In genomic region chr5:56100429-56101176, GRCh38 we compare ENCODE assay signal across 14 cellular contexts.
DNase-seq lines count a peak whose midpoint lies in the region; ATAC-seq and TF ChIP-seq lines count a peak whose summit lies in the region.
"Had no signal": no experiment of that assay in that cellular context is flagged by ENCODE, and none has a peak within 500 bp of the region (broad histone marks: within the 10 kb centered on the region; RNA-seq: fewer than 3 reads in every experiment).

No MANE protein-coding gene starts in this region.

- H3K36me3 ChIP-seq in CD8-positive, alpha-beta T cell (ENCODE audit: insufficient read depth, low read length): no peaks in the 10 kb centered on the region
- H3K36me3 ChIP-seq in naive thymus-derived CD4-positive, alpha-beta T cell (ENCODE audit: control insufficient read depth in 2 of 3, insufficient read depth in 3 of 3, low read length in 3 of 3): no peaks in the 10 kb centered on the region
- H3K36me3 ChIP-seq: BLaER1 treated with 17β-estradiol and CSF1 and Interleukin-3, amounts not matched to agents 10 nM and 100 nM had no signal

- no peaks in the 10 kb centered on the region for H3K27me3 Mint-ChIP-seq in CD8-positive, alpha-beta T cell (ENCODE audit: low read depth)
- no peaks in the 10 kb centered on the region for H3K27me3 Mint-ChIP-seq in naive thymus-derived CD4-positive, alpha-beta T cell

- no peak overlapping the region for H3K27ac ChIP-seq in CD8-positive, alpha-beta T cell (ENCODE audit: low read depth, low read length)
- H3K27ac ChIP-seq in naive thymus-derived CD4-positive, alpha-beta T cell (ENCODE audit: low read depth, low read length): peak overlapping the region; percentile 68
- H3K27ac ChIP-seq: BLaER1 treated with 17β-estradiol and CSF1 and Interleukin-3, amounts not matched to agents 10 nM and 100 nM; foreskin keratinocyte had no signal

- intact Hi-C loops in CD8-positive, alpha-beta T cell (cut with DNase I, micrococcal nuclease): loop anchor here (5.0 kb wide), 2 partner anchors 38 to 47 kb away; no protein-coding TSS in a partner anchor
- intact Hi-C loops in naive thymus-derived CD4-positive, alpha-beta T cell (cut with micrococcal nuclease): loop anchor here (1.0 to 2.0 kb wide), 5 partner anchors 9 to 118 kb away; no protein-coding TSS in a partner anchor
- intact Hi-C loops in left colon (cut with DNase I, micrococcal nuclease): no loop called here

- H3K27me3 ChIP-seq in CD8-positive, alpha-beta T cell (ENCODE audit: insufficient read depth, low read length): no peaks in the 10 kb centered on the region
- no peaks in the 10 kb centered on the region for H3K27me3 ChIP-seq in naive thymus-derived CD4-positive, alpha-beta T cell (ENCODE audit: control insufficient read depth in 2 of 2, insufficient read depth in 2 of 2, low read length in 2 of 2)
- H3K27me3 ChIP-seq: BLaER1 treated with 17β-estradiol and CSF1 and Interleukin-3, amounts not matched to agents 10 nM and 100 nM had no signal

- H3K4me3 ChIP-seq in CD8-positive, alpha-beta T cell (ENCODE audit: low read depth, low read length): no peak overlapping the region
- H3K4me3 ChIP-seq in Jurkat, Clone E6-1 (ENCODE audit: low read length): no peak overlapping the region
- no peak overlapping the region for H3K4me3 ChIP-seq in naive thymus-derived CD4-positive, alpha-beta T cell (ENCODE audit: low read length)
- H3K4me3 ChIP-seq: BLaER1 treated with 17β-estradiol and CSF1 and Interleukin-3, amounts not matched to agents 10 nM and 100 nM had no signal

- H3K9me3 Mint-ChIP-seq in CD8-positive, alpha-beta T cell: no peaks in the 10 kb centered on the region
- H3K9me3 Mint-ChIP-seq in activated naive CD4-positive, alpha-beta T cell treated with anti-CD3 and anti-CD28 coated beads, Interleukin-2, amount 50 U/mL, for 72 hours: peaks cover 0 to 5% of the 10 kb centered on the region in 2 donors
- peaks cover 0 to 4% (median 0%) of the 10 kb centered on the region in 11 donors for H3K9me3 Mint-ChIP-seq in naive thymus-derived CD4-positive, alpha-beta T cell
- H3K9me3 Mint-ChIP-seq: HFFc6 had no signal

- peaks cover 74% of the 10 kb centered on the region for H3K4me1 ChIP-seq in CD8-positive, alpha-beta T cell (ENCODE audit: insufficient read depth, low read length)
- H3K4me1 ChIP-seq in naive thymus-derived CD4-positive, alpha-beta T cell (ENCODE audit: control insufficient read depth in 2 of 2, insufficient read depth in 2 of 2, low read length in 2 of 2): peaks cover 0 to 79% of the 10 kb centered on the region in 2 donors

- H3K9me3 ChIP-seq in CD8-positive, alpha-beta T cell (ENCODE audit: low read length): no peaks in the 10 kb centered on the region
- no peaks in the 10 kb centered on the region for H3K9me3 ChIP-seq in naive thymus-derived CD4-positive, alpha-beta T cell (ENCODE audit: control insufficient read depth in 2 of 3, low read length in 3 of 3)

- no peak for DNase-seq in CD8-positive, alpha-beta T cell
- DNase-seq in Jurkat, Clone E6-1 (ENCODE audit: low read depth, low spot score): peak; percentile 17
- DNase-seq in activated naive CD4-positive, alpha-beta T cell treated with anti-CD3 and anti-CD28 coated beads, Interleukin-2, amount 50 U/mL, for 72 hours (ENCODE audit: low spot score in 2 of 2): no peak
- peak in 7 of 9 donors; percentile 43 to 60 (median 49) for DNase-seq in naive thymus-derived CD4-positive, alpha-beta T cell
- no peak for DNase-seq in stimulated activated CD4-positive, alpha-beta T cell treated with anti-CD3 and anti-CD28 coated beads, Interleukin-15, amount 100 ng/mL, for 24 hours
- DNase-seq in activated gamma-delta T cell (lab: John Stamatoyannopoulos, UW): no peak
- no peak for DNase-seq in left colon
- DNase-seq: DMS53, HFFc6, NCI-H748 treated with DMSO at 0.1 percent for 48 hours, trophoblast cell had no signal

- POLR2A ChIA-PET in CD8-positive, alpha-beta T cell (lab: Charles Lee): interaction anchor here (0.8 to 1.3 kb wide), 3 partner anchors 10 to 109 kb away, joined by 3 read pairs; no protein-coding TSS in a partner anchor
- POLR2A ChIA-PET in naive thymus-derived CD4-positive, alpha-beta T cell (lab: Charles Lee): interaction anchor here (0.6 to 9.3 kb wide), 25 partner anchors 8 to 118 kb away, joined by 3 to 80 read pairs (median 7); partner anchors contain the start of gene IL6ST

- peak overlapping the region; percentile 44 for H3K4me3 Mint-ChIP-seq in CD8-positive, alpha-beta T cell
- peak overlapping the region; percentile 54 to 77 (median 74) for H3K4me3 Mint-ChIP-seq in naive thymus-derived CD4-positive, alpha-beta T cell
- H3K4me3 Mint-ChIP-seq: HFFc6 had no signal

- TF ChIP-seq CTCF in CD8-positive, alpha-beta T cell (IDR thresholded peaks at IDR 0.05): no peak

- no peaks in the 10 kb centered on the region for H3K36me3 Mint-ChIP-seq in CD8-positive, alpha-beta T cell
- H3K36me3 Mint-ChIP-seq in activated naive CD4-positive, alpha-beta T cell treated with anti-CD3 and anti-CD28 coated beads, Interleukin-2, amount 50 U/mL, for 72 hours: peaks cover 0 to 18% of the 10 kb centered on the region in 2 donors
- H3K36me3 Mint-ChIP-seq in naive thymus-derived CD4-positive, alpha-beta T cell: peaks cover 0 to 31% (median 10%) of the 10 kb centered on the region in 5 donors

- peak overlapping the region; percentile 90 for H3K27ac Mint-ChIP-seq in CD8-positive, alpha-beta T cell
- H3K27ac Mint-ChIP-seq in activated naive CD4-positive, alpha-beta T cell treated with anti-CD3 and anti-CD28 coated beads, Interleukin-2, amount 50 U/mL, for 72 hours: peak overlapping the region; percentile 69 to 86
- peak overlapping the region; percentile 85 to 100 (median 91) for H3K27ac Mint-ChIP-seq in naive thymus-derived CD4-positive, alpha-beta T cell
- H3K27ac Mint-ChIP-seq: HFFc6 had no signal

- H3K4me1 Mint-ChIP-seq in CD8-positive, alpha-beta T cell (ENCODE audit: low read depth): peaks cover 67% of the 10 kb centered on the region
- peaks cover 47 to 99% (median 88%) of the 10 kb centered on the region in 7 donors for H3K4me1 Mint-ChIP-seq in naive thymus-derived CD4-positive, alpha-beta T cell

- CTCF ChIA-PET in CD8-positive, alpha-beta T cell (lab: Charles Lee): interaction anchor here (0.7 to 2.4 kb wide), 4 partner anchors 24 to 118 kb away, joined by 3 to 9 read pairs (median 4); no protein-coding TSS in a partner anchor
- CTCF ChIA-PET in naive thymus-derived CD4-positive, alpha-beta T cell (lab: Charles Lee): interaction anchor here (0.6 to 4.8 kb wide), 10 partner anchors 11 to 213 kb away, joined by 3 to 23 read pairs (median 4); no protein-coding TSS in a partner anchor

- peak; percentile 17 for ATAC-seq in CD8-positive, alpha-beta T cell
- peak; percentile 26 to 54 for ATAC-seq in activated naive CD4-positive, alpha-beta T cell treated with anti-CD3 and anti-CD28 coated beads, Interleukin-2, amount 50 U/mL, for 72 hours
- peak; percentile 72 for ATAC-seq in naive thymus-derived CD4-positive, alpha-beta T cell
- ATAC-seq in left colon: no peak
- ATAC-seq: foreskin keratinocyte, Panc1 had no signal

Comparison
In these comparisons a context has a peak if more than half of its experiments do, and no peak if none do; other contexts are left out.
1. DNase-seq: peak in Jurkat, Clone E6-1 (single experiment) and naive thymus-derived CD4-positive, alpha-beta T cell (7 of 9); none in CD8-positive, alpha-beta T cell (0 of 7), activated naive CD4-positive, alpha-beta T cell treated with anti-CD3 and anti-CD28 coated beads, Interleukin-2, amount 50 U/mL, for 72 hours (0 of 2), stimulated activated CD4-positive, alpha-beta T cell treated with anti-CD3 and anti-CD28 coated beads, Interleukin-15, amount 100 ng/mL, for 24 hours (single experiment), activated gamma-delta T cell (single experiment) and left colon (0 of 2).
2. intact Hi-C loops: an anchor here in CD8-positive, alpha-beta T cell (5.0 kb wide) and naive thymus-derived CD4-positive, alpha-beta T cell (1.0 to 2.0 kb wide); none called in left colon.
3. Peak in every context shown above with its lines, with median percentiles within 50 percentile points of each other: H3K27ac Mint-ChIP-seq.